ENCODE assay signal across 20 cellular contexts in genomic region chr2:238868067-238868524, GRCh38. TPM values are rescaled to one million over a fixed set of nuclear protein-coding genes. Genes with fewer than 3 reads are reported as not detected.
DNase-seq lines count a peak whose midpoint lies in the region; ATAC-seq and TF ChIP-seq lines count a peak whose summit lies in the region.
"Had no signal": no experiment of that assay in that cellular context is flagged by ENCODE, and none has a peak within 500 bp of the region (broad histone marks: within the 10 kb centered on the region; RNA-seq: fewer than 3 reads in every experiment).

No MANE protein-coding gene starts in this region.

- WGBS in gastroesophageal sphincter (ENCODE audit: low coverage in 1 of 2), 2 donors, result 83 to 86% methylated on average over 1 to 2 of the region's 10 CpGs
- 69 to 83% (median 74%) methylated on average over 10 of the region's 10 CpGs for WGBS in spleen, 5 donors

- intact Hi-C loops in spleen (cut with DNase I; ENCODE audit: low total_unique reads), result no loop called here
- intact Hi-C loops in CD8-positive, alpha-beta T cell (cut with DNase I, micrococcal nuclease), result no loop called here

- H3K27me3 Mint-ChIP-seq in CD8-positive, alpha-beta T cell (ENCODE audit: low read depth), result no peaks in the 10 kb centered on the region

- peaks cover 34% of the 10 kb centered on the region for H3K36me3 ChIP-seq in adipocyte (ENCODE audit: control insufficient read depth, insufficient read depth, low read length, severe bottlenecking)
- H3K36me3 ChIP-seq in gastroesophageal sphincter, result no peaks in the 10 kb centered on the region
- H3K36me3 ChIP-seq in spleen, result no peaks in the 10 kb centered on the region
- H3K36me3 ChIP-seq in CD8-positive, alpha-beta T cell (ENCODE audit: insufficient read depth, low read length), result no peaks in the 10 kb centered on the region

- no peak overlapping the region for H3K27ac Mint-ChIP-seq in CD8-positive, alpha-beta T cell

- TF ChIP-seq EP300 in gastroesophageal sphincter (IDR thresholded peaks at IDR 0.05), result no peak

- TF ChIP-seq CTCF in gastroesophageal sphincter (IDR thresholded peaks at IDR 0.05), result no peak
- no peak for TF ChIP-seq CTCF in spleen (IDR thresholded peaks at IDR 0.05 in 8 of 11, conservative IDR thresholded peaks at IDR 0.05 in 3 of 11)
- TF ChIP-seq CTCF in CD8-positive, alpha-beta T cell (IDR thresholded peaks at IDR 0.05), result no peak

- H3K4me1 Mint-ChIP-seq in CD8-positive, alpha-beta T cell (ENCODE audit: low read depth), result no peaks in the 10 kb centered on the region
- H3K4me1 Mint-ChIP-seq: central memory CD8-positive, alpha-beta T cell had no signal

- peak overlapping the region; percentile 84 for H3K9ac ChIP-seq in adipocyte (ENCODE audit: low read length)

- no peak overlapping the region for H3K4me3 Mint-ChIP-seq in CD8-positive, alpha-beta T cell
- H3K4me3 Mint-ChIP-seq: central memory CD8-positive, alpha-beta T cell had no signal

- POLR2A ChIA-PET in CD8-positive, alpha-beta T cell (lab: Charles Lee), result no interaction called here

- TF ChIP-seq POLR2A in gastroesophageal sphincter (IDR thresholded peaks at IDR 0.05) (no peak), spleen (IDR thresholded peaks at IDR 0.05) (no peak)

- peak overlapping the region; percentile 35 for H3K4me3 ChIP-seq in adipocyte (ENCODE audit: low read length)
- no peak overlapping the region for H3K4me3 ChIP-seq in gastroesophageal sphincter
- no peak overlapping the region for H3K4me3 ChIP-seq in spleen
- no peak overlapping the region for H3K4me3 ChIP-seq in CD8-positive, alpha-beta T cell (ENCODE audit: low read depth, low read length)
- H3K4me3 ChIP-seq: lung had no signal

- H3K4me1 ChIP-seq in adipocyte (ENCODE audit: control insufficient read depth, insufficient read depth, low read length) (peaks cover 80% of the 10 kb centered on the region), gastroesophageal sphincter (peaks cover 0 to 66% (median 53%) of the 10 kb centered on the region in 3 donors), spleen (peaks cover 0 to 7% (median 0%) of the 10 kb centered on the region in 6 donors)
- H3K4me1 ChIP-seq in CD8-positive, alpha-beta T cell (ENCODE audit: insufficient read depth, low read length), result no peaks in the 10 kb centered on the region

- DNase-seq in EL (peak; percentile 78), adipocyte (ENCODE audit: low read depth) (peak; percentile 60), spleen (peak; percentile 68), NCI-H2171 (lab: John Stamatoyannopoulos, UW) (no peak), NCI-H1417 (lab: John Stamatoyannopoulos, UW) (no peak)
- DNase-seq in CD8-positive, alpha-beta T cell, result no peak
- DNase-seq: activated CD4-positive, CD25-positive, alpha-beta regulatory T cell; activated CD8-positive, alpha-beta memory T cell treated with anti-CD3 and anti-CD28 coated beads, Interleukin-2, amount 50 U/mL, for 48 hours; activated naive CD4-positive, alpha-beta T cell treated with anti-CD3 and anti-CD28 coated beads, Interleukin-2, amount 50 U/mL, for 16 hours; DMS79; NCI-H1092; NCI-H510A; PC-3 had no signal

- H3K27ac ChIP-seq in gastroesophageal sphincter, result peak overlapping the region in 3 of 4 donors; percentile 55 to 84 (median 76)
- no peak overlapping the region for H3K27ac ChIP-seq in spleen
- no peak overlapping the region for H3K27ac ChIP-seq in CD8-positive, alpha-beta T cell (ENCODE audit: low read depth, low read length)
- H3K27ac ChIP-seq: epithelial cell of prostate had no signal

- ATAC-seq in gastroesophageal sphincter (no peak), GM18502 (IDR thresholded peaks at IDR 0.05; ENCODE audit: poor library complexity, unreplicated experiment) (no peak)
- ATAC-seq in CD8-positive, alpha-beta T cell, result no peak
- ATAC-seq: HepG2, PC-3 had no signal

- H3K9me3 Mint-ChIP-seq in CD8-positive, alpha-beta T cell, result no peaks in the 10 kb centered on the region

- CTCF ChIA-PET in CD8-positive, alpha-beta T cell (lab: Charles Lee), result no interaction called here

- H3K9me3 ChIP-seq in adipocyte (ENCODE audit: control insufficient read depth, low read length), result no peaks in the 10 kb centered on the region
- no peaks in the 10 kb centered on the region for H3K9me3 ChIP-seq in gastroesophageal sphincter
- H3K9me3 ChIP-seq in spleen, result no peaks in the 10 kb centered on the region
- no peaks in the 10 kb centered on the region for H3K9me3 ChIP-seq in CD8-positive, alpha-beta T cell (ENCODE audit: low read length)

- H3K36me3 Mint-ChIP-seq in CD8-positive, alpha-beta T cell, result no peaks in the 10 kb centered on the region

- H3K27me3 ChIP-seq in adipocyte (replicated peaks; ENCODE audit: control insufficient read depth, insufficient read depth, low read length) (no peaks in the 10 kb centered on the region), gastroesophageal sphincter (no peaks in the 10 kb centered on the region), spleen (replicated peaks in 1 of 7) (peaks cover 0 to 45% (median 0%) of the 10 kb centered on the region in 7 donors)
- no peaks in the 10 kb centered on the region for H3K27me3 ChIP-seq in CD8-positive, alpha-beta T cell (ENCODE audit: insufficient read depth, low read length)

RNA-seq across cellular contexts. Expression of gene TWIST2, which starts 20.2 kb away (rescaled TPM):
- total RNA-seq in gastroesophageal sphincter (10 to 100 TPM; 17.7 to 69.6 (median 45.2) TPM), spleen (1 to 10 TPM; 2.1 to 9.0 (median 2.6) TPM)
- 1 to 10 TPM; 1.7 to 2.4 (median 2.1) TPM for polyA plus RNA-seq in spleen
- total RNA-seq in CD8-positive, alpha-beta T cell, result not detected
- total RNA-seq: T-helper 1 cell treated with Interleukin-12 subunit alpha and Interleukin-12 subunit beta and Interleukin-4 antibody, amounts not matched to agents 30 ng/mL and 1 ng/mL, for 36 hours had no signal

Comparison
In these comparisons a context has a peak if more than half of its experiments do, and no peak if none do; other contexts are left out.
1. DNase-seq: peak in EL (single experiment), adipocyte (single experiment) and spleen (single experiment); none in NCI-H2171 (single experiment), CD8-positive, alpha-beta T cell (0 of 7) and NCI-H1417 (0 of 3).
2. H3K27ac ChIP-seq: peak in gastroesophageal sphincter (3 of 4); none in spleen (0 of 8) and CD8-positive, alpha-beta T cell (single experiment).